ENCODE assay signal across 14 cellular contexts in the genomic region with DNA sequence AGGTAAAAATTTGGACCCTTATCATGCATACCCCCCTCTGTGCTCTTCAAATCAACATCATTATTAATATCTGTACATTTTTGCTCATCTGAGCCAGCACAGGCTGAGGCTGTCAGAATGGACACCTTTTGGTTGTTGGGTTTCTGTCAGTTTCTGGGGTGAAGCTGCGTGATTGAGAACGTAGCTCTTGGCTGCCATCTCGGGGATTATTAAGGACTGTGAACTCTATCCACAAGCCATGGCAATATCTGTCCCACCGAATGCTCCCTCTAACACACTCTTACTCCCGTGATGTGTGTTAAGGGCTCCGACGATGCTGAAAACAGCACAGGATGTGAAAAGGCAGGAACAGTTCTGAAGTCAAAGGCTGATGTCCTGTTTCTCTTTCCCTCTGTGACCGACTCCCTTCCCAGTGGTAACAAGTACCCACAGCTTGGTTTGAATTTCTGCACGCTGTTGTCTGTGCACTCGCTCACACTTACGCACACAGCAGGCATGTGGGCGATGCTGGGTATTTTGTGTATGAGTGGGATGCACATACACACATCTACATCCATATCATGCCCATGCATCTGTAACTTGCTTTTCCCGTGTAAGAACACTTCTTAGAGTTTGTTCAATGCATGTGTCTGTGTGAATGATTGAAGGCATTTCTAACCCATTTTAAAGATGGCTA.
A peak's percentile ranks its signal among the peaks of the same experiment; 100 is the strongest.
DNase-seq lines count a peak whose midpoint lies in the region; ATAC-seq and TF ChIP-seq lines count a peak whose summit lies in the region.
"Had no signal": no experiment of that assay in that cellular context is flagged by ENCODE, and none has a peak within 500 bp of the region (broad histone marks: within the 10 kb centered on the region; RNA-seq: fewer than 3 reads in every experiment).

No MANE protein-coding gene starts in this region.

- H3K4me2 ChIP-seq in DND-41 (ENCODE audit: insufficient read depth, low read length) = no peak overlapping the region

- ATAC-seq in DND-41 (ENCODE audit: insufficient read depth, low read depth) (no peak), HG03521 (IDR thresholded peaks at IDR 0.05; ENCODE audit: unreplicated experiment) (no peak)
- ATAC-seq: stimulated activated effector memory CD8-positive, alpha-beta T cell treated with anti-CD3 and anti-CD28 coated beads, Interleukin-12 subunit alpha, Interleukin-12 subunit beta, amount 100 ng/mL, for 72 hours had no signal

- no TSS peak for BruUV-seq in A673 (replicated peaks; lab: Mats Ljungman, UMichigan)

- no peak overlapping the region for H3K27ac ChIP-seq in A673 (ENCODE audit: low read depth, low read length, poor library complexity, severe bottlenecking)
- H3K27ac ChIP-seq in DND-41 (ENCODE audit: low read length) = no peak overlapping the region
- no peak overlapping the region for H3K27ac ChIP-seq in VCaP
- H3K27ac ChIP-seq: cardiac muscle cell had no signal

- H3K9me3 ChIP-seq in A673 (ENCODE audit: low read depth, low read length, poor library complexity, severe bottlenecking) = peaks cover 6% of the 10 kb centered on the region
- H3K9me3 ChIP-seq in DND-41 (ENCODE audit: insufficient read depth, low read length, severe bottlenecking) = peaks cover 16% of the 10 kb centered on the region

- POLR2A ChIA-PET in A673 (lab: Charles Lee; ENCODE audit: low non-redundant PET) = no interaction called here

- no peaks in the 10 kb centered on the region for H4K20me1 ChIP-seq in DND-41 (ENCODE audit: insufficient read depth, low read length)

- H3K4me3 ChIP-seq in A673 (ENCODE audit: low read depth, low read length, poor library complexity, severe bottlenecking) (no peak overlapping the region), DND-41 (ENCODE audit: low read depth in 1 of 2, low read length in 2 of 2) (no peak overlapping the region)
- H3K4me3 ChIP-seq: cardiac muscle cell had no signal

- intact Hi-C loops in A673 (cut with micrococcal nuclease; ENCODE audit: unreplicated experiment) = no loop called here

- DNase-seq in A673 (ENCODE audit: low spot score) = no peak
- DNase-seq in DND-41 = no peak
- DNase-seq in M059J (ENCODE audit: low read depth) = peak; percentile 2
- no peak for DNase-seq in amniotic stem cell (lab: John Stamatoyannopoulos, UW)
- no peak for DNase-seq in NCI-H510A treated with DMSO at 0.1 percent for 48 hours (lab: John Stamatoyannopoulos, UW)
- DNase-seq in HuH-7 (ENCODE audit: low spot score) = no peak
- DNase-seq: erythroblast; Karpas-422; mammary epithelial cell; NK-92 treated with Interleukin-12 subunit alpha and Interleukin-12 subunit beta, amount 100 ng/mL, for 24 hours had no signal

- TF ChIP-seq CTCF in A673 (conservative IDR thresholded peaks at IDR 0.05; ENCODE audit: low read depth, low read length) = peak; percentile 29; the same call in 1 of the 2 replicates
- TF ChIP-seq CTCF in DND-41 (IDR thresholded peaks at IDR 0.05; ENCODE audit: borderline replicate concordance, extremely low read depth, low read length, poor library complexity, severe bottlenecking) = peak; percentile 27
- peak; percentile 66 for TF ChIP-seq CTCF in VCaP (conservative IDR thresholded peaks at IDR 0.05)

- CTCF ChIA-PET in A673 (lab: Charles Lee) = no interaction called here

- H3K36me3 ChIP-seq in A673 (ENCODE audit: insufficient read depth, low read length, poor library complexity, severe bottlenecking) (no peaks in the 10 kb centered on the region), DND-41 (ENCODE audit: insufficient read depth, low read length) (no peaks in the 10 kb centered on the region)
- H3K36me3 ChIP-seq: cardiac muscle cell had no signal

- H3K27me3 ChIP-seq in A673 (replicated peaks; ENCODE audit: insufficient read depth, low read depth, low read length, poor library complexity) (peaks cover 65% of the 10 kb centered on the region), DND-41 (ENCODE audit: insufficient read depth, low read length, poor library complexity) (peaks cover 4% of the 10 kb centered on the region)
- H3K27me3 ChIP-seq: cardiac muscle cell had no signal

- H3K4me1 ChIP-seq in A673 (ENCODE audit: insufficient read depth, low read length, poor library complexity, severe bottlenecking) (no peaks in the 10 kb centered on the region), DND-41 (ENCODE audit: insufficient read depth, low read length) (no peaks in the 10 kb centered on the region)

- no peaks in the 10 kb centered on the region for H3K79me2 ChIP-seq in DND-41 (ENCODE audit: insufficient read depth, low read length)

- H3K9ac ChIP-seq in DND-41 (ENCODE audit: low read depth, low read length) = no peak overlapping the region

- H2AFZ ChIP-seq in DND-41 (ENCODE audit: low read depth, low read length) = no peak overlapping the region
